Comparison of ENCODE assay signal across 21 cellular contexts in genomic region chr22:45418770-45419138, GRCh38. TPM values are rescaled to one million over a fixed set of nuclear protein-coding genes. Genes with fewer than 3 reads are reported as not detected.
DNase-seq lines count a peak whose midpoint lies in the region; ATAC-seq and TF ChIP-seq lines count a peak whose summit lies in the region.
"Had no signal": no experiment of that assay in that cellular context is flagged by ENCODE, and none has a peak within 500 bp of the region (broad histone marks: within the 10 kb centered on the region; RNA-seq: fewer than 3 reads in every experiment).

No MANE protein-coding gene starts in this region.

- ATAC-seq in GM21825 (IDR thresholded peaks at IDR 0.05; ENCODE audit: unreplicated experiment) (no peak), GM21528 (IDR thresholded peaks at IDR 0.05; ENCODE audit: low FRiP score, unreplicated experiment) (no peak)
- ATAC-seq: A549, GM12878 had no signal

- DNase-seq in activated naive CD4-positive, alpha-beta T cell (lab: John Stamatoyannopoulos, UW), result no peak
- DNase-seq in osteocyte (ENCODE audit: extremely low spot score, unreplicated experiment) (peak; percentile 60), type B pancreatic cell (ENCODE audit: extremely low spot score, unreplicated experiment) (no peak), T-helper 9 cell (no peak)
- DNase-seq: ACHN; AML-193; BE2C; CD4-positive, alpha-beta T cell; CD8-positive, alpha-beta memory T cell; DMS 273 treated with DMSO at 0.1 percent for 48 hours; DMS79; EL; GDM1; GOT3; HFFc6 had no signal

- H3K4me1 Mint-ChIP-seq in activated naive CD4-positive, alpha-beta T cell treated with anti-CD3 and anti-CD28 coated beads, Interleukin-2, amount 50 U/mL, for 24 hours, result peaks cover 4% of the 10 kb centered on the region
- peaks cover 4% of the 10 kb centered on the region for H3K4me1 Mint-ChIP-seq in osteocyte (ENCODE audit: unreplicated experiment)
- peaks cover 14% of the 10 kb centered on the region for H3K4me1 Mint-ChIP-seq in type B pancreatic cell (ENCODE audit: unreplicated experiment)

- no peaks in the 10 kb centered on the region for H3K27me3 Mint-ChIP-seq in activated naive CD4-positive, alpha-beta T cell treated with anti-CD3 and anti-CD28 coated beads, Interleukin-2, amount 50 U/mL, for 24 hours
- no peaks in the 10 kb centered on the region for H3K27me3 Mint-ChIP-seq in osteocyte (ENCODE audit: unreplicated experiment)
- H3K27me3 Mint-ChIP-seq in type B pancreatic cell, result no peaks in the 10 kb centered on the region
- H3K27me3 Mint-ChIP-seq: CD4-positive, alpha-beta T cell; CD8-positive, alpha-beta memory T cell had no signal

- TF ChIP-seq CTCF in osteocyte (IDR thresholded peaks at IDR 0.05) (no peak), type B pancreatic cell (conservative IDR thresholded peaks at IDR 0.05) (no peak)

- no peaks in the 10 kb centered on the region for H3K9me3 Mint-ChIP-seq in activated naive CD4-positive, alpha-beta T cell treated with anti-CD3 and anti-CD28 coated beads, Interleukin-2, amount 50 U/mL, for 24 hours
- H3K9me3 Mint-ChIP-seq in osteocyte (ENCODE audit: unreplicated experiment) (no peaks in the 10 kb centered on the region), type B pancreatic cell (peaks cover 6% of the 10 kb centered on the region)
- H3K9me3 Mint-ChIP-seq: CD4-positive, alpha-beta T cell; CD8-positive, alpha-beta memory T cell; HFFc6 had no signal

- no peak overlapping the region for H3K4me3 Mint-ChIP-seq in activated naive CD4-positive, alpha-beta T cell treated with anti-CD3 and anti-CD28 coated beads, Interleukin-2, amount 50 U/mL, for 24 hours
- H3K4me3 Mint-ChIP-seq in osteocyte (ENCODE audit: unreplicated experiment) (no peak overlapping the region), type B pancreatic cell (no peak overlapping the region)
- H3K4me3 Mint-ChIP-seq: CD14-positive monocyte; CD4-positive, alpha-beta T cell; CD8-positive, alpha-beta memory T cell; HFFc6 had no signal

- H3K36me3 Mint-ChIP-seq in activated naive CD4-positive, alpha-beta T cell treated with anti-CD3 and anti-CD28 coated beads, Interleukin-2, amount 50 U/mL, for 24 hours, result no peaks in the 10 kb centered on the region
- H3K36me3 Mint-ChIP-seq in osteocyte (ENCODE audit: unreplicated experiment), result no peaks in the 10 kb centered on the region
- H3K36me3 Mint-ChIP-seq in type B pancreatic cell, result peaks cover 25% of the 10 kb centered on the region
- H3K36me3 Mint-ChIP-seq: CD8-positive, alpha-beta memory T cell had no signal

- H3K27ac Mint-ChIP-seq in activated naive CD4-positive, alpha-beta T cell treated with anti-CD3 and anti-CD28 coated beads, Interleukin-2, amount 50 U/mL, for 24 hours, result peak overlapping the region; percentile 7
- H3K27ac Mint-ChIP-seq in osteocyte (ENCODE audit: unreplicated experiment), result no peak overlapping the region
- peak overlapping the region; percentile 74 for H3K27ac Mint-ChIP-seq in type B pancreatic cell
- H3K27ac Mint-ChIP-seq: CD4-positive, alpha-beta T cell; HFFc6 had no signal

RNA-seq across cellular contexts. Expression of gene RIBC2, which starts 5.3 kb away (rescaled TPM):
- total RNA-seq in osteocyte (0.56 and 0.68 TPM in 2 replicates), type B pancreatic cell (ENCODE audit: low replicate concordance) (5.1 and 8.8 TPM in 2 replicates)
- total RNA-seq: GM12878 had no signal

RNA-seq across cellular contexts. Expression of gene SMC1B, which starts 5.4 kb away (rescaled TPM):
- total RNA-seq in osteocyte (not detected in 2 replicates), type B pancreatic cell (ENCODE audit: low replicate concordance) (0.07 TPM in 1 of 2 replicates, not detected in the other)
- total RNA-seq: CD4-positive, alpha-beta T cell; GM12878 had no signal
